8 cellular contexts compared by ENCODE assay signal in genomic region chr2:233853883-233854240, GRCh38.
DNase-seq lines count a peak whose midpoint lies in the region; ATAC-seq and TF ChIP-seq lines count a peak whose summit lies in the region.

No MANE protein-coding gene starts in this region.

- TF ChIP-seq CTCF in DOHH2 (IDR thresholded peaks at IDR 0.05; ENCODE audit: low read depth, low read length, poor library complexity, severe bottlenecking) (no peak), LNCaP clone FGC (IDR thresholded peaks at IDR 0.05; ENCODE audit: control insufficient read depth, extremely low read depth, insufficient read depth) (no peak), neutrophil (IDR thresholded peaks at IDR 0.05) (no peak)

- DNase-seq in LNCaP clone FGC (ENCODE audit: low read depth): no peak
- no peak for DNase-seq in effector memory CD4-positive, alpha-beta T cell
- DNase-seq in putamen (ENCODE audit: low spot score): no peak
- no peak for DNase-seq in kidney tubule cell (ENCODE audit: low spot score)
- DNase-seq in activated CD4-positive, alpha-beta T cell treated with anti-CD3 and anti-CD28 coated beads for 4 hours: no peak

- peak overlapping the region; percentile 89 for H3K4me2 ChIP-seq in DOHH2 (ENCODE audit: low read length)

- H3K4me3 ChIP-seq in DOHH2 (ENCODE audit: low read length) (peak overlapping the region; percentile 92), LNCaP clone FGC (ENCODE audit: low read depth, low read length) (peak overlapping the region; percentile 81), neutrophil (ENCODE audit: low read depth in 1 of 2, low read length in 1 of 2) (peak overlapping the region; percentile 71 to 75)
- H3K4me3 ChIP-seq in effector memory CD4-positive, alpha-beta T cell (ENCODE audit: insufficient read depth, low read depth, low read length, poor library complexity, severe bottlenecking): peak overlapping the region; percentile 69

- H4K20me1 ChIP-seq in DOHH2 (ENCODE audit: control insufficient read depth, insufficient read depth, low read depth, low read length): peaks cover 20% of the 10 kb centered on the region

- H3K27me3 ChIP-seq in DOHH2 (ENCODE audit: control insufficient read depth, low read length) (no peaks in the 10 kb centered on the region), neutrophil (no peaks in the 10 kb centered on the region)
- no peaks in the 10 kb centered on the region for H3K27me3 ChIP-seq in effector memory CD4-positive, alpha-beta T cell (replicated peaks; ENCODE audit: control insufficient read depth, insufficient read depth, low read length, poor library complexity, severe bottlenecking)

- H3K9me2 ChIP-seq in DOHH2 (replicated peaks; ENCODE audit: control insufficient read depth, low read length): no peaks in the 10 kb centered on the region

- H3K4me1 ChIP-seq in DOHH2 (ENCODE audit: control insufficient read depth, low read length): peaks cover 28% of the 10 kb centered on the region
- peaks cover 5% of the 10 kb centered on the region for H3K4me1 ChIP-seq in effector memory CD4-positive, alpha-beta T cell (ENCODE audit: control insufficient read depth, insufficient read depth, low read length, poor library complexity, severe bottlenecking)
- peaks cover 33 to 42% of the 10 kb centered on the region in 2 experiments for H3K4me1 ChIP-seq in neutrophil (ENCODE audit: control insufficient read depth in 1 of 2, insufficient read depth in 1 of 2, low read depth in 1 of 2, low read length in 1 of 2)

- no peaks in the 10 kb centered on the region; the same call in 1 of the 2 replicates for H3K9me3 ChIP-seq in DOHH2 (ENCODE audit: control insufficient read depth, insufficient read depth, low read length)
- no peaks in the 10 kb centered on the region for H3K9me3 ChIP-seq in effector memory CD4-positive, alpha-beta T cell (ENCODE audit: control insufficient read depth, low read length)
- no peaks in the 10 kb centered on the region for H3K9me3 ChIP-seq in neutrophil

- no peaks in the 10 kb centered on the region for H3F3A ChIP-seq in DOHH2 (ENCODE audit: control insufficient read depth, insufficient read depth)

- H3K36me3 ChIP-seq in DOHH2 (ENCODE audit: control insufficient read depth, low read length) (peaks cover 54% of the 10 kb centered on the region), neutrophil (peaks cover 15% of the 10 kb centered on the region)
- no peaks in the 10 kb centered on the region for H3K36me3 ChIP-seq in effector memory CD4-positive, alpha-beta T cell (ENCODE audit: control insufficient read depth, insufficient read depth, low read length)

- ATAC-seq in HG02870 (IDR thresholded peaks at IDR 0.05; ENCODE audit: unreplicated experiment): no peak

- H3K79me2 ChIP-seq in DOHH2 (ENCODE audit: control insufficient read depth, low read length): peaks cover 58% of the 10 kb centered on the region

- H3K27ac ChIP-seq in DOHH2 (ENCODE audit: low read depth, low read length): peak overlapping the region; percentile 72
- H3K27ac ChIP-seq in effector memory CD4-positive, alpha-beta T cell (ENCODE audit: insufficient read depth, low read length, poor library complexity, severe bottlenecking): no peak overlapping the region
- no peak overlapping the region for H3K27ac ChIP-seq in neutrophil
